1 cellular context compared by ENCODE assay signal in genomic region chr20:22536956-22537756, GRCh38.
A peak's percentile ranks its signal among the peaks of the same experiment; 100 is the strongest.
TF ChIP-seq lines count a peak whose summit lies in the region.

No MANE protein-coding gene starts in this region.

TF ChIP-seq in HepG2, 621 proteins besides CTCF, POLR2A, EP300 and RAD21 (continued from another document and continues in another):
- TF ChIP-seq KLF12 (CRISPR knock-in tag; IDR thresholded peaks at IDR 0.05; ENCODE audit: borderline replicate concordance): no peak
- TF ChIP-seq HOXA9 (CRISPR knock-in tag; IDR thresholded peaks at IDR 0.05; ENCODE audit: borderline replicate concordance): no peak
- TF ChIP-seq ZBTB26 (CRISPR knock-in tag; IDR thresholded peaks at IDR 0.05; ENCODE audit: borderline replicate concordance): no peak
- TF ChIP-seq ZSCAN9 (CRISPR knock-in tag; IDR thresholded peaks at IDR 0.05; ENCODE audit: borderline replicate concordance): no peak
- peak; percentile 69 for TF ChIP-seq FOXP4 (CRISPR knock-in tag; IDR thresholded peaks at IDR 0.05)
- no peak for TF ChIP-seq ZNF776 (CRISPR knock-in tag; IDR thresholded peaks at IDR 0.05)
- TF ChIP-seq SNAPC4 (CRISPR knock-in tag; IDR thresholded peaks at IDR 0.05): no peak
- TF ChIP-seq PHF21A (CRISPR knock-in tag; IDR thresholded peaks at IDR 0.05): no peak; the same call in 1 of the 2 replicates
- no peak for TF ChIP-seq ZBTB37 (CRISPR knock-in tag; IDR thresholded peaks at IDR 0.05)
- no peak for TF ChIP-seq IRF1 (CRISPR knock-in tag; IDR thresholded peaks at IDR 0.05; ENCODE audit: low read depth)
- no peak for TF ChIP-seq ZNF800 (CRISPR knock-in tag; IDR thresholded peaks at IDR 0.05)
- no peak for TF ChIP-seq ZIK1 (CRISPR knock-in tag; IDR thresholded peaks at IDR 0.05; ENCODE audit: borderline replicate concordance, low read depth)
- TF ChIP-seq ZFP36 (IDR thresholded peaks at IDR 0.05; ENCODE audit: borderline replicate concordance, low read depth, low read length, partially characterized antibody): no peak
- no peak for TF ChIP-seq ZUFSP (CRISPR knock-in tag; IDR thresholded peaks at IDR 0.05; ENCODE audit: borderline replicate concordance)
- TF ChIP-seq SPEN (CRISPR knock-in tag; IDR thresholded peaks at IDR 0.05; ENCODE audit: low read depth): peak; percentile 38; the same call in 1 of the 2 replicates
- TF ChIP-seq ZNF572 (CRISPR knock-in tag; IDR thresholded peaks at IDR 0.05): no peak
- TF ChIP-seq KMT2A (CRISPR knock-in tag; IDR thresholded peaks at IDR 0.05): no peak
- no peak for TF ChIP-seq ZNF747 (CRISPR knock-in tag; IDR thresholded peaks at IDR 0.05; ENCODE audit: borderline replicate concordance)
- no peak; the same call in 1 of the 2 replicates for TF ChIP-seq ATF2 (CRISPR knock-in tag; IDR thresholded peaks at IDR 0.05)
- TF ChIP-seq KAT8 (CRISPR knock-in tag; IDR thresholded peaks at IDR 0.05): 0 out of 2 replicates have a peak, but pooled peaks have one; percentile 22
- no peak for TF ChIP-seq FLYWCH1 (CRISPR knock-in tag; IDR thresholded peaks at IDR 0.05)
- no peak for TF ChIP-seq RFX3 (CRISPR knock-in tag; IDR thresholded peaks at IDR 0.05)
- no peak for TF ChIP-seq ZBTB33 (CRISPR knock-in tag; IDR thresholded peaks at IDR 0.05)
- TF ChIP-seq SRF (IDR thresholded peaks at IDR 0.05; ENCODE audit: low read depth, low read length): no peak
- TF ChIP-seq THAP9 (CRISPR knock-in tag; IDR thresholded peaks at IDR 0.05; ENCODE audit: borderline replicate concordance): no peak
- 0 out of 2 replicates have a peak, but pooled peaks have one; percentile 17 for TF ChIP-seq MIER3 (CRISPR knock-in tag; IDR thresholded peaks at IDR 0.05; ENCODE audit: borderline replicate concordance)
- no peak for TF ChIP-seq CBFB (CRISPR knock-in tag; IDR thresholded peaks at IDR 0.05)
- TF ChIP-seq TSC22D2 (CRISPR knock-in tag; IDR thresholded peaks at IDR 0.05; ENCODE audit: borderline replicate concordance): 0 out of 2 replicates have a peak, but pooled peaks have one; percentile 14
- no peak for TF ChIP-seq ZBTB25 (CRISPR knock-in tag; IDR thresholded peaks at IDR 0.05)
- TF ChIP-seq ZNF792 (CRISPR knock-in tag; IDR thresholded peaks at IDR 0.05): no peak
- TF ChIP-seq SAP130 (CRISPR knock-in tag; IDR thresholded peaks at IDR 0.05; ENCODE audit: low read depth): peak; percentile 43; the same call in 1 of the 2 replicates
- TF ChIP-seq HOXA3 (CRISPR knock-in tag; IDR thresholded peaks at IDR 0.05): no peak
- no peak for TF ChIP-seq TBP (CRISPR knock-in tag; IDR thresholded peaks at IDR 0.05)
- peak; percentile 45; the same call in 1 of the 2 replicates for TF ChIP-seq GPN1 (CRISPR knock-in tag; IDR thresholded peaks at IDR 0.05; ENCODE audit: borderline replicate concordance)
- TF ChIP-seq ZNF292 (CRISPR knock-in tag; IDR thresholded peaks at IDR 0.05; ENCODE audit: borderline replicate concordance, low read depth): no peak
